Comparison of ENCODE assay signal across 8 cellular contexts in genomic region chr6:45419574-45420082, GRCh38. TPM values are rescaled to one million over a fixed set of nuclear protein-coding genes. Genes with fewer than 3 reads are reported as not detected.
DNase-seq lines count a peak whose midpoint lies in the region; ATAC-seq and TF ChIP-seq lines count a peak whose summit lies in the region.

No MANE protein-coding gene starts in this region.

- H3K4me1 Mint-ChIP-seq in activated naive CD8-positive, alpha-beta T cell treated with anti-CD3 and anti-CD28 coated beads, Interleukin-2, amount 50 U/mL, for 24 hours: peaks cover 62% of the 10 kb centered on the region

- peaks cover 20% of the 10 kb centered on the region for H3K27me3 Mint-ChIP-seq in activated naive CD8-positive, alpha-beta T cell treated with anti-CD3 and anti-CD28 coated beads, Interleukin-2, amount 50 U/mL, for 24 hours

- no peaks in the 10 kb centered on the region for H3K9me3 Mint-ChIP-seq in activated naive CD8-positive, alpha-beta T cell treated with anti-CD3 and anti-CD28 coated beads, Interleukin-2, amount 50 U/mL, for 24 hours

- peak; percentile 34 for ATAC-seq in activated naive CD8-positive, alpha-beta T cell treated with anti-CD3 and anti-CD28 coated beads, Interleukin-2, amount 50 U/mL, for 24 hours
- ATAC-seq in HG03139 (IDR thresholded peaks at IDR 0.05; ENCODE audit: unreplicated experiment): no peak

- no peaks in the 10 kb centered on the region for H3K27me3 ChIP-seq in SJSA1 (replicated peaks)

- no peak overlapping the region for H3K27ac ChIP-seq in SJSA1

- H3K4me3 ChIP-seq in HFF-Myc (replicated peaks; ENCODE audit: low read depth, low read length) (peak overlapping the region; percentile 93), SJSA1 (peak overlapping the region; percentile 87), skeletal muscle cell (ENCODE audit: low read depth, low read length) (peak overlapping the region; percentile 94)

- no peaks in the 10 kb centered on the region for H3K9me3 ChIP-seq in SJSA1 (replicated peaks)

- DNase-seq in ACHN: peak; percentile 69
- DNase-seq in HFF-Myc (ENCODE audit: extremely low read depth, low read depth): no peak
- DNase-seq in SJSA1 (ENCODE audit: low read depth in 1 of 2, low spot score in 2 of 2): peak; percentile 66 to 76
- DNase-seq in activated naive CD8-positive, alpha-beta T cell treated with anti-CD3 and anti-CD28 coated beads, Interleukin-2, amount 50 U/mL, for 24 hours: peak; percentile 69
- DNase-seq in hypothalamus (lab: John Stamatoyannopoulos, UW): peak in 33 of 51 donors; percentile 6 to 64 (median 25)
- DNase-seq in skeletal muscle cell (ENCODE audit: low read depth): no peak
- DNase-seq in foreskin melanocyte: no peak

- peaks cover 12% of the 10 kb centered on the region for H3K36me3 Mint-ChIP-seq in activated naive CD8-positive, alpha-beta T cell treated with anti-CD3 and anti-CD28 coated beads, Interleukin-2, amount 50 U/mL, for 24 hours (ENCODE audit: low read depth)

- H3K4me3 Mint-ChIP-seq in activated naive CD8-positive, alpha-beta T cell treated with anti-CD3 and anti-CD28 coated beads, Interleukin-2, amount 50 U/mL, for 24 hours: peak overlapping the region; percentile 97

- peak overlapping the region; percentile 92 for H3K27ac Mint-ChIP-seq in activated naive CD8-positive, alpha-beta T cell treated with anti-CD3 and anti-CD28 coated beads, Interleukin-2, amount 50 U/mL, for 24 hours

- H3K36me3 ChIP-seq in SJSA1: peaks cover 18% of the 10 kb centered on the region

- peak; percentile 5 for TF ChIP-seq CTCF in HFF-Myc (IDR thresholded peaks at IDR 0.05; ENCODE audit: low read depth, low read length, missing control alignments)

- peaks cover 14% of the 10 kb centered on the region for H3K4me1 ChIP-seq in SJSA1 (replicated peaks)

- in situ Hi-C loops in ACHN (cut with HindIII; ENCODE audit: low pct_ligation_motif_present, low pct_unique_long_range_greater_than_20kb, low sequenced_read_pairs): no loop called here

RNA-seq across cellular contexts. Expression of gene SUPT3H, which starts 41.9 kb away (rescaled TPM):
- total RNA-seq in SJSA1 (2014; rRNA removed; shearing (Covaris generic)): 6.7 and 11.4 TPM in 2 replicates

Comparison
In these comparisons a context has a peak if more than half of its experiments do, and no peak if none do; other contexts are left out.
1. DNase-seq: peak in ACHN (single experiment), SJSA1 (2 of 2), activated naive CD8-positive, alpha-beta T cell treated with anti-CD3 and anti-CD28 coated beads, Interleukin-2, amount 50 U/mL, for 24 hours (single experiment) and hypothalamus (33 of 51); none in HFF-Myc (single experiment), skeletal muscle cell (single experiment) and foreskin melanocyte (single experiment).
2. Peak in every context shown above with its lines, with median percentiles within 50 percentile points of each other: H3K4me3 ChIP-seq.